1 cellular context compared by ENCODE assay signal in the genomic region with DNA sequence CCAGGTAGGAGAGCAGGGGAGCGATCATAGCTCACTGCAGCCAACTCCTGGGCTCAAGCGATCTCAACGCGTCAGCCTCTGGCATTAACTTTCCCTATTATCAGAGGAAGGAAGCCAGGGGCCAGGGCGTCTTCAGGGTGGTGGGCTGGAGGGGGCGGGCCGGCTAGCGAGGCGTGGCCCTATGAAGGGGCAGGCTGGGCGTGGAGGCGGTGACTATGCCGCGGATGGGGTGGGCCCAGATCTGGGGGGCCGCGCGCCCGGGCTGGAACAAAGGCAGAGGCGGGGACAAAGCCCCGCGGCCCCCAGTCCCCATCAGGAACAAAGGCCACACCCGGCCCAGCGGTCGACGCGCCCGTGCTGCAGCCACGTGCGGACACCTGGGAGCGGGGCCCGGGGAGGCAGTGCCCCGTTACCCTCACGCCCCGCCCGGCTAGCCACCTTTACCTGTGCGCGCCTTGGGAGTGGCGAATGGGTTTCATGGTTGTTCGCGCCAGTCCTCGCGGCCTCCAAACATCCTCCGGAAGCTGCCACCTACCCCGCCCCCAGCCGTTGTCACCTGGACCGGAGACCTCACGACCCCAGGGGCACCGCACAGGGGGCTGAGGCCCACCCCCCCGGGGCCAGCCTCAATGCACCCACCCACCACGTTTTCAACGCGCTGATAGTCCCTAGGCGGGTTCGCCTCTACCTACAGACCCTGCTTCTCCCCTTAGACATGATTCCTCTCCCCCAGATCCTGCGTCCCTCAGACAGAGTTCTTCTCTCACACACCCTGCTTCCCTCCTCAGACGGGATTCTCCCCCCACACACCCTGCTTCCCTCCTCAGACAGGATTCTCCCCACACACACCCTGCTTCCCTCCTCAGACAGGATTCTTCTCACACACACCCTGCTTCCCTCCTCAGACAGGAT.
TF ChIP-seq lines count a peak whose summit lies in the region.

No MANE protein-coding gene starts in this region.

TF ChIP-seq in H1, 55 proteins besides CTCF, POLR2A, EP300 and RAD21 (continued from another document):
- TF ChIP-seq, protein P1, sequence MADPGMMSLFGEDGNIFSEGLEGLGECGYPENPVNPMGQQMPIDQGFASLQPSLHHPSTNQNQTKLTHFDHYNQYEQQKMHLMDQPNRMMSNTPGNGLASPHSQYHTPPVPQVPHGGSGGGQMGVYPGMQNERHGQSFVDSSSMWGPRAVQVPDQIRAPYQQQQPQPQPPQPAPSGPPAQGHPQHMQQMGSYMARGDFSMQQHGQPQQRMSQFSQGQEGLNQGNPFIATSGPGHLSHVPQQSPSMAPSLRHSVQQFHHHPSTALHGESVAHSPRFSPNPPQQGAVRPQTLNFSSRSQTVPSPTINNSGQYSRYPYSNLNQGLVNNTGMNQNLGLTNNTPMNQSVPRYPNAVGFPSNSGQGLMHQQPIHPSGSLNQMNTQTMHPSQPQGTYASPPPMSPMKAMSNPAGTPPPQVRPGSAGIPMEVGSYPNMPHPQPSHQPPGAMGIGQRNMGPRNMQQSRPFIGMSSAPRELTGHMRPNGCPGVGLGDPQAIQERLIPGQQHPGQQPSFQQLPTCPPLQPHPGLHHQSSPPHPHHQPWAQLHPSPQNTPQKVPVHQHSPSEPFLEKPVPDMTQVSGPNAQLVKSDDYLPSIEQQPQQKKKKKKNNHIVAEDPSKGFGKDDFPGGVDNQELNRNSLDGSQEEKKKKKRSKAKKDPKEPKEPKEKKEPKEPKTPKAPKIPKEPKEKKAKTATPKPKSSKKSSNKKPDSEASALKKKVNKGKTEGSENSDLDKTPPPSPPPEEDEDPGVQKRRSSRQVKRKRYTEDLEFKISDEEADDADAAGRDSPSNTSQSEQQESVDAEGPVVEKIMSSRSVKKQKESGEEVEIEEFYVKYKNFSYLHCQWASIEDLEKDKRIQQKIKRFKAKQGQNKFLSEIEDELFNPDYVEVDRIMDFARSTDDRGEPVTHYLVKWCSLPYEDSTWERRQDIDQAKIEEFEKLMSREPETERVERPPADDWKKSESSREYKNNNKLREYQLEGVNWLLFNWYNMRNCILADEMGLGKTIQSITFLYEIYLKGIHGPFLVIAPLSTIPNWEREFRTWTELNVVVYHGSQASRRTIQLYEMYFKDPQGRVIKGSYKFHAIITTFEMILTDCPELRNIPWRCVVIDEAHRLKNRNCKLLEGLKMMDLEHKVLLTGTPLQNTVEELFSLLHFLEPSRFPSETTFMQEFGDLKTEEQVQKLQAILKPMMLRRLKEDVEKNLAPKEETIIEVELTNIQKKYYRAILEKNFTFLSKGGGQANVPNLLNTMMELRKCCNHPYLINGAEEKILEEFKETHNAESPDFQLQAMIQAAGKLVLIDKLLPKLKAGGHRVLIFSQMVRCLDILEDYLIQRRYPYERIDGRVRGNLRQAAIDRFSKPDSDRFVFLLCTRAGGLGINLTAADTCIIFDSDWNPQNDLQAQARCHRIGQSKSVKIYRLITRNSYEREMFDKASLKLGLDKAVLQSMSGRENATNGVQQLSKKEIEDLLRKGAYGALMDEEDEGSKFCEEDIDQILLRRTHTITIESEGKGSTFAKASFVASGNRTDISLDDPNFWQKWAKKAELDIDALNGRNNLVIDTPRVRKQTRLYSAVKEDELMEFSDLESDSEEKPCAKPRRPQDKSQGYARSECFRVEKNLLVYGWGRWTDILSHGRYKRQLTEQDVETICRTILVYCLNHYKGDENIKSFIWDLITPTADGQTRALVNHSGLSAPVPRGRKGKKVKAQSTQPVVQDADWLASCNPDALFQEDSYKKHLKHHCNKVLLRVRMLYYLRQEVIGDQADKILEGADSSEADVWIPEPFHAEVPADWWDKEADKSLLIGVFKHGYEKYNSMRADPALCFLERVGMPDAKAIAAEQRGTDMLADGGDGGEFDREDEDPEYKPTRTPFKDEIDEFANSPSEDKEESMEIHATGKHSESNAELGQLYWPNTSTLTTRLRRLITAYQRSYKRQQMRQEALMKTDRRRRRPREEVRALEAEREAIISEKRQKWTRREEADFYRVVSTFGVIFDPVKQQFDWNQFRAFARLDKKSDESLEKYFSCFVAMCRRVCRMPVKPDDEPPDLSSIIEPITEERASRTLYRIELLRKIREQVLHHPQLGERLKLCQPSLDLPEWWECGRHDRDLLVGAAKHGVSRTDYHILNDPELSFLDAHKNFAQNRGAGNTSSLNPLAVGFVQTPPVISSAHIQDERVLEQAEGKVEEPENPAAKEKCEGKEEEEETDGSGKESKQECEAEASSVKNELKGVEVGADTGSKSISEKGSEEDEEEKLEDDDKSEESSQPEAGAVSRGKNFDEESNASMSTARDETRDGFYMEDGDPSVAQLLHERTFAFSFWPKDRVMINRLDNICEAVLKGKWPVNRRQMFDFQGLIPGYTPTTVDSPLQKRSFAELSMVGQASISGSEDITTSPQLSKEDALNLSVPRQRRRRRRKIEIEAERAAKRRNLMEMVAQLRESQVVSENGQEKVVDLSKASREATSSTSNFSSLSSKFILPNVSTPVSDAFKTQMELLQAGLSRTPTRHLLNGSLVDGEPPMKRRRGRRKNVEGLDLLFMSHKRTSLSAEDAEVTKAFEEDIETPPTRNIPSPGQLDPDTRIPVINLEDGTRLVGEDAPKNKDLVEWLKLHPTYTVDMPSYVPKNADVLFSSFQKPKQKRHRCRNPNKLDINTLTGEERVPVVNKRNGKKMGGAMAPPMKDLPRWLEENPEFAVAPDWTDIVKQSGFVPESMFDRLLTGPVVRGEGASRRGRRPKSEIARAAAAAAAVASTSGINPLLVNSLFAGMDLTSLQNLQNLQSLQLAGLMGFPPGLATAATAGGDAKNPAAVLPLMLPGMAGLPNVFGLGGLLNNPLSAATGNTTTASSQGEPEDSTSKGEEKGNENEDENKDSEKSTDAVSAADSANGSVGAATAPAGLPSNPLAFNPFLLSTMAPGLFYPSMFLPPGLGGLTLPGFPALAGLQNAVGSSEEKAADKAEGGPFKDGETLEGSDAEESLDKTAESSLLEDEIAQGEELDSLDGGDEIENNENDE (IDR thresholded peaks at IDR 0.05; ENCODE audit: insufficient replicate concordance, low read length): no peak
- TF ChIP-seq GTF2F1 (IDR thresholded peaks at IDR 0.05; ENCODE audit: borderline replicate concordance, low read depth, low read length): 0 out of 2 replicates have a peak, but pooled peaks have one; percentile 17
- TF ChIP-seq KDM1A (IDR thresholded peaks at IDR 0.05; ENCODE audit: borderline replicate concordance, low read length): no peak
- TF ChIP-seq CHD1 (IDR thresholded peaks at IDR 0.05; ENCODE audit: low read depth, low read length): no peak
- TF ChIP-seq, protein P2, sequence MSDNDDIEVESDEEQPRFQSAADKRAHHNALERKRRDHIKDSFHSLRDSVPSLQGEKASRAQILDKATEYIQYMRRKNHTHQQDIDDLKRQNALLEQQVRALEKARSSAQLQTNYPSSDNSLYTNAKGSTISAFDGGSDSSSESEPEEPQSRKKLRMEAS (IDR thresholded peaks at IDR 0.05): peak; percentile 99
- TF ChIP-seq SIRT6 (IDR thresholded peaks at IDR 0.05; ENCODE audit: low read length): no peak
- TF ChIP-seq KDM5A (IDR thresholded peaks at IDR 0.05; ENCODE audit: low read length): no peak
- TF ChIP-seq PHF8 (conservative IDR thresholded peaks at IDR 0.05; ENCODE audit: low read depth, low read length): peak; percentile 61
- peak; percentile 24; the same call in 1 of the 2 replicates for TF ChIP-seq TEAD4 (IDR thresholded peaks at IDR 0.05; ENCODE audit: low read depth, low read length)
- TF ChIP-seq BCL11A (IDR thresholded peaks at IDR 0.05; ENCODE audit: low read depth in 2 of 2, low read length in 2 of 2): no peak
- TF ChIP-seq, protein P3, sequence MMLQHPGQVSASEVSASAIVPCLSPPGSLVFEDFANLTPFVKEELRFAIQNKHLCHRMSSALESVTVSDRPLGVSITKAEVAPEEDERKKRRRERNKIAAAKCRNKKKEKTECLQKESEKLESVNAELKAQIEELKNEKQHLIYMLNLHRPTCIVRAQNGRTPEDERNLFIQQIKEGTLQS (IDR thresholded peaks at IDR 0.05; ENCODE audit: insufficient read depth, low read depth, low read length): no peak
- TF ChIP-seq CHD2 (IDR thresholded peaks at IDR 0.05; ENCODE audit: low read length): peak; percentile 66; the same call in 1 of the 2 replicates
- no peak for TF ChIP-seq CBX5 (IDR thresholded peaks at IDR 0.05; ENCODE audit: low read depth, low read length)
- peak; percentile 55 for TF ChIP-seq KDM4A (IDR thresholded peaks at IDR 0.05; ENCODE audit: low read depth, low read length, severe bottlenecking)
- TF ChIP-seq RXRA (IDR thresholded peaks at IDR 0.05; ENCODE audit: insufficient read depth, low read depth, low read length): no peak
- peak; percentile 62; the same call in 1 of the 2 replicates for TF ChIP-seq SP1 (IDR thresholded peaks at IDR 0.05; ENCODE audit: low read depth, low read length)
- TF ChIP-seq, protein P4, sequence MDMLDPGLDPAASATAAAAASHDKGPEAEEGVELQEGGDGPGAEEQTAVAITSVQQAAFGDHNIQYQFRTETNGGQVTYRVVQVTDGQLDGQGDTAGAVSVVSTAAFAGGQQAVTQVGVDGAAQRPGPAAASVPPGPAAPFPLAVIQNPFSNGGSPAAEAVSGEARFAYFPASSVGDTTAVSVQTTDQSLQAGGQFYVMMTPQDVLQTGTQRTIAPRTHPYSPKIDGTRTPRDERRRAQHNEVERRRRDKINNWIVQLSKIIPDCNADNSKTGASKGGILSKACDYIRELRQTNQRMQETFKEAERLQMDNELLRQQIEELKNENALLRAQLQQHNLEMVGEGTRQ (IDR thresholded peaks at IDR 0.05; ENCODE audit: low read length): 0 out of 2 replicates have a peak, but pooled peaks have one; percentile 29
- no peak for TF ChIP-seq RFX5 (IDR thresholded peaks at IDR 0.05; ENCODE audit: borderline replicate concordance, low read depth, low read length)
- TF ChIP-seq EGR1 (IDR thresholded peaks at IDR 0.05; ENCODE audit: borderline replicate concordance, low read depth, low read length): no peak
- TF ChIP-seq POLR2AphosphoS5 (IDR thresholded peaks at IDR 0.05; ENCODE audit: low read depth, low read length): peak; percentile 84
- TF ChIP-seq, protein P5, sequence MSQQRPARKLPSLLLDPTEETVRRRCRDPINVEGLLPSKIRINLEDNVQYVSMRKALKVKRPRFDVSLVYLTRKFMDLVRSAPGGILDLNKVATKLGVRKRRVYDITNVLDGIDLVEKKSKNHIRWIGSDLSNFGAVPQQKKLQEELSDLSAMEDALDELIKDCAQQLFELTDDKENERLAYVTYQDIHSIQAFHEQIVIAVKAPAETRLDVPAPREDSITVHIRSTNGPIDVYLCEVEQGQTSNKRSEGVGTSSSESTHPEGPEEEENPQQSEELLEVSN (IDR thresholded peaks at IDR 0.05): peak; percentile 96
- peak; percentile 49; the same call in 1 of the 2 replicates for TF ChIP-seq BACH1 (IDR thresholded peaks at IDR 0.05; ENCODE audit: low read length)
- no peak for TF ChIP-seq JUN (IDR thresholded peaks at IDR 0.05; ENCODE audit: low read depth, low read length)
TF ChIP-seq in H1: peak in this region for 17.
